ENCODE assay signal across 8 cellular contexts in genomic region chr16:3306078-3306477, GRCh38. TPM values are rescaled to one million over a fixed set of nuclear protein-coding genes. Genes with fewer than 3 reads are reported as not detected.
DNase-seq lines count a peak whose midpoint lies in the region; ATAC-seq and TF ChIP-seq lines count a peak whose summit lies in the region.

No MANE protein-coding gene starts in this region.

- intact Hi-C loops in colonic mucosa (cut with DNase I) = no loop called here

- peaks cover 1 to 26% (median 10%) of the 10 kb centered on the region in 7 donors for H3K9me3 Mint-ChIP-seq in naive B cell

- TF ChIP-seq CTCF in colonic mucosa (IDR thresholded peaks at IDR 0.05) = no peak
- no peak for TF ChIP-seq CTCF in GM10266 (IDR thresholded peaks at IDR 0.05; ENCODE audit: control insufficient read depth, insufficient read depth, low read depth, missing control alignments)

- H3K27me3 ChIP-seq in ACC112 (ENCODE audit: insufficient read depth, low read length) (no peaks in the 10 kb centered on the region), colonic mucosa (no peaks in the 10 kb centered on the region)

- peaks cover 50% of the 10 kb centered on the region for H3K79me2 ChIP-seq in ACC112 (ENCODE audit: control insufficient read depth, insufficient read depth, low read length, unreplicated experiment)

- H3K4me3 Mint-ChIP-seq in naive B cell = peak overlapping the region; percentile 78 to 93 (median 88)

- H3K4me1 ChIP-seq in ACC112 (ENCODE audit: control insufficient read depth, insufficient read depth, low read length, unreplicated experiment) (no peaks in the 10 kb centered on the region), colonic mucosa (no peaks in the 10 kb centered on the region)

- H3K4me3 ChIP-seq in ACC112 (ENCODE audit: low read depth, low read length) = peak overlapping the region; percentile 86
- H3K4me3 ChIP-seq in colonic mucosa = peak overlapping the region; percentile 87

- in situ Hi-C loops in KBM-7 (cut with MboI; ENCODE audit: low pct_unique_long_range_greater_than_20kb, low sequenced_read_pairs) = no loop called here

- H3K36me3 ChIP-seq in ACC112 (ENCODE audit: insufficient read depth, low read length) (peaks cover 72% of the 10 kb centered on the region), KOPT-K1 (ENCODE audit: insufficient read depth, low read length) (peaks cover 32% of the 10 kb centered on the region), colonic mucosa (peaks cover 4% of the 10 kb centered on the region)

- H2AFZ ChIP-seq in ACC112 (ENCODE audit: low read length, unreplicated experiment) = peak overlapping the region; percentile 94

- peaks cover 12 to 15% of the 10 kb centered on the region in 2 donors for H3K36me3 Mint-ChIP-seq in naive B cell

- peaks cover 7 to 39% (median 17%) of the 10 kb centered on the region in 3 donors for H3K4me1 Mint-ChIP-seq in naive B cell

- H3K9me3 ChIP-seq in KOPT-K1 (ENCODE audit: insufficient read depth, low read length, poor library complexity, severe bottlenecking) = peaks cover 76% of the 10 kb centered on the region
- no peaks in the 10 kb centered on the region for H3K9me3 ChIP-seq in colonic mucosa

- H3K27ac ChIP-seq in ACC112 (ENCODE audit: low read depth, low read length) = peak overlapping the region; percentile 90
- peak overlapping the region; percentile 77 for H3K27ac ChIP-seq in KOPT-K1 (ENCODE audit: low read depth, low read length, poor library complexity, severe bottlenecking)
- peak overlapping the region; percentile 87 for H3K27ac ChIP-seq in colonic mucosa

- DNase-seq in colonic mucosa (no peak), naive B cell (no peak), KBM-7 (no peak), midbrain (lab: John Stamatoyannopoulos, UW) (no peak), GM10266 (ENCODE audit: extremely low spot score) (no peak), NCI-H1048 (lab: John Stamatoyannopoulos, UW) (no peak)

- ATAC-seq in naive B cell (ENCODE audit: low read depth in 2 of 2) = no peak

- H3K27ac Mint-ChIP-seq in naive B cell = peak overlapping the region in 4 of 6 donors; percentile 79 to 94 (median 88)

- peak overlapping the region; percentile 46 to 83 for H3K9ac ChIP-seq in colonic mucosa (ENCODE audit: low read depth in 2 of 2, low read length in 2 of 2)

- H3K27me3 Mint-ChIP-seq in naive B cell = no peaks in the 10 kb centered on the region

RNA-seq across cellular contexts. Expression of gene ZNF75A, which starts 0.8 kb away (rescaled TPM):
- 10 to 100 TPM; 14.2 to 20.5 TPM for total RNA-seq in colonic mucosa
- 10 to 100 TPM; 22.4 to 59.6 (median 30.6) TPM for polyA plus RNA-seq in naive B cell (ENCODE audit: low read depth in 6 of 6)

RNA-seq across cellular contexts. Expression of gene TIGD7, which starts 0.8 kb away (rescaled TPM):
- total RNA-seq in colonic mucosa = 1 to 10 TPM; 2.1 to 3.1 TPM
- 1 to 10 TPM in 5 of 6 donors, under 1 TPM in 1; 0.52 to 9.7 (median 6.0) TPM for polyA plus RNA-seq in naive B cell (ENCODE audit: low read depth in 6 of 6)

RNA-seq across cellular contexts. Expression of gene ZNF263, which starts 22.8 kb away (rescaled TPM):
- total RNA-seq in colonic mucosa = 10 to 100 TPM; 19.5 to 27.2 TPM
- polyA plus RNA-seq in naive B cell (ENCODE audit: low read depth in 6 of 6) = 10 to 100 TPM; 39.8 to 65.5 (median 51.6) TPM

RNA-seq across cellular contexts. Expression of gene OR2C1, which starts 49.6 kb away (rescaled TPM):
- total RNA-seq in colonic mucosa = not detected
- 1 to 10 TPM in 3 of 6 donors, under 1 TPM in 2, not detected in 1; 0.20 to 1.9 (median 1.0) TPM for polyA plus RNA-seq in naive B cell (ENCODE audit: low read depth in 6 of 6)

RNA-seq across cellular contexts. Expression of gene MEFV, which starts 49.6 kb away (rescaled TPM):
- total RNA-seq in colonic mucosa = 1 to 10 TPM in 1 of 2 donors, under 1 TPM in 1; 0.57 to 1.1 TPM
- under 1 TPM in 1 of 6 donors, not detected in 5; 0.25 TPM for polyA plus RNA-seq in naive B cell (ENCODE audit: low read depth in 6 of 6)
